27 cellular contexts compared by ENCODE assay signal in genomic region chr4:19645589-19645988, GRCh38.
"Had no signal": no experiment of that assay in that cellular context is flagged by ENCODE, and none has a peak within 500 bp of the region (broad histone marks: within the 10 kb centered on the region; RNA-seq: fewer than 3 reads in every experiment).

No MANE protein-coding gene starts in this region.

- H3K27me3 ChIP-seq: ovary, right lobe of liver, sigmoid colon, stomach, thyroid gland, tibial nerve, upper lobe of left lung, vagina had no signal

- ATAC-seq: natural killer cell; psoas muscle; right cardiac atrium; right lobe of liver; stimulated activated effector memory CD8-positive, alpha-beta T cell treated with anti-CD3 and anti-CD28 coated beads, Interleukin-12 subunit alpha, Interleukin-12 subunit beta, amount 100 ng/mL, for 72 hours; stimulated activated naive B cell treated with anti-CD40 and anti-IgM and Interleukin-4, amounts not matched to agents 10 μg/mL and 1 μg/mL and 100 μg/mL, for 72 hours had no signal

- H3K27me3 Mint-ChIP-seq: progenitor cell of endocrine pancreas; stimulated activated naive B cell treated with anti-CD40 and anti-IgM and Interleukin-4, amounts not matched to agents 10 μg/mL and 1 μg/mL and 100 μg/mL, for 72 hours; stimulated activated naive CD8-positive, alpha-beta T cell treated with anti-CD3 and anti-CD28 coated beads, Interleukin-15, Interleukin-2, amounts not matched to agents 100 ng/mL and 50 ng/mL, for 24 hours had no signal

- H3K9me3 ChIP-seq: ovary, psoas muscle, right lobe of liver, sigmoid colon, thoracic aorta, thyroid gland, upper lobe of left lung, vagina had no signal

- H3K27ac Mint-ChIP-seq: natural killer cell; nephron; progenitor cell of endocrine pancreas; stimulated activated effector memory CD8-positive, alpha-beta T cell treated with anti-CD3 and anti-CD28 coated beads, Interleukin-12 subunit alpha, Interleukin-12 subunit beta, amount 100 ng/mL, for 72 hours; stimulated activated naive B cell treated with anti-CD40 and anti-IgM and Interleukin-4, amounts not matched to agents 10 μg/mL and 1 μg/mL and 100 μg/mL, for 72 hours; stimulated activated naive CD8-positive, alpha-beta T cell treated with anti-CD3 and anti-CD28 coated beads, Interleukin-15, Interleukin-2, amounts not matched to agents 100 ng/mL and 50 ng/mL, for 24 hours had no signal

- DNase-seq: natural killer cell; occipital lobe; ovary; posterior cingulate gyrus; psoas muscle; right cardiac atrium; right lobe of liver; sigmoid colon; small intestine; stimulated activated CD4-positive, alpha-beta T cell treated with anti-CD3 and anti-CD28 coated beads, Interleukin-15, amount 100 ng/mL, for 24 hours; stimulated activated CD4-positive, alpha-beta T cell treated with anti-CD3 and anti-CD28 coated beads, Interleukin-2, amount 100 ng/mL, for 24 hours; stimulated activated CD4-positive, alpha-beta T cell treated with anti-CD3 and anti-CD28 coated beads, Interleukin-2, amount 100 ng/mL, for 48 hours; stimulated activated CD4-positive, alpha-beta T cell treated with anti-CD3 and anti-CD28 coated beads, Interleukin-4, amount 100 ng/mL, for 24 hours; stimulated activated naive B cell treated with anti-CD40 and anti-IgM and Interleukin-4, amounts not matched to agents 10 μg/mL and 1 μg/mL and 100 μg/mL, for 72 hours; stimulated activated naive CD4-positive, alpha-beta T cell treated with Interleukin-2 at 50 U/mL for 16 hours; stomach; thyroid gland; trophoblast cell; upper lobe of left lung had no signal

- H3K79me2 ChIP-seq: parathyroid adenoma had no signal

- H3K36me3 ChIP-seq: ovary, right lobe of liver, sigmoid colon, stomach, thoracic aorta, thyroid gland, tibial nerve, upper lobe of left lung, vagina had no signal

- H3K4me1 ChIP-seq: parathyroid adenoma, psoas muscle, right lobe of liver, sigmoid colon, stomach, thyroid gland, tibial nerve, upper lobe of left lung, vagina had no signal

- H3K27ac ChIP-seq: ovary, parathyroid adenoma, psoas muscle, right lobe of liver, sigmoid colon, stomach, thoracic aorta, thyroid gland, tibial nerve, upper lobe of left lung, vagina had no signal

- H3K4me3 ChIP-seq: ovary, psoas muscle, right lobe of liver, sigmoid colon, stomach, thoracic aorta, thyroid gland, tibial nerve, upper lobe of left lung, vagina had no signal

- H3K36me3 Mint-ChIP-seq: natural killer cell; stimulated activated effector memory CD8-positive, alpha-beta T cell treated with anti-CD3 and anti-CD28 coated beads, Interleukin-12 subunit alpha, Interleukin-12 subunit beta, amount 100 ng/mL, for 72 hours; stimulated activated naive B cell treated with anti-CD40 and anti-IgM and Interleukin-4, amounts not matched to agents 10 μg/mL and 1 μg/mL and 100 μg/mL, for 72 hours had no signal

- H3K9ac ChIP-seq: parathyroid adenoma had no signal

- H3K4me3 Mint-ChIP-seq: natural killer cell; nephron; stimulated activated effector memory CD8-positive, alpha-beta T cell treated with anti-CD3 and anti-CD28 coated beads, Interleukin-12 subunit alpha, Interleukin-12 subunit beta, amount 100 ng/mL, for 72 hours; stimulated activated naive B cell treated with anti-CD40 and anti-IgM and Interleukin-4, amounts not matched to agents 10 μg/mL and 1 μg/mL and 100 μg/mL, for 72 hours; stimulated activated naive CD8-positive, alpha-beta T cell treated with anti-CD3 and anti-CD28 coated beads, Interleukin-15, Interleukin-2, amounts not matched to agents 100 ng/mL and 50 ng/mL, for 24 hours had no signal

- H2AFZ ChIP-seq: parathyroid adenoma had no signal

- H3K4me1 Mint-ChIP-seq: natural killer cell; nephron; stimulated activated effector memory CD8-positive, alpha-beta T cell treated with anti-CD3 and anti-CD28 coated beads, Interleukin-12 subunit alpha, Interleukin-12 subunit beta, amount 100 ng/mL, for 72 hours; stimulated activated naive B cell treated with anti-CD40 and anti-IgM and Interleukin-4, amounts not matched to agents 10 μg/mL and 1 μg/mL and 100 μg/mL, for 72 hours had no signal
